Comparison of ENCODE assay signal across 8 cellular contexts in the genomic region with DNA sequence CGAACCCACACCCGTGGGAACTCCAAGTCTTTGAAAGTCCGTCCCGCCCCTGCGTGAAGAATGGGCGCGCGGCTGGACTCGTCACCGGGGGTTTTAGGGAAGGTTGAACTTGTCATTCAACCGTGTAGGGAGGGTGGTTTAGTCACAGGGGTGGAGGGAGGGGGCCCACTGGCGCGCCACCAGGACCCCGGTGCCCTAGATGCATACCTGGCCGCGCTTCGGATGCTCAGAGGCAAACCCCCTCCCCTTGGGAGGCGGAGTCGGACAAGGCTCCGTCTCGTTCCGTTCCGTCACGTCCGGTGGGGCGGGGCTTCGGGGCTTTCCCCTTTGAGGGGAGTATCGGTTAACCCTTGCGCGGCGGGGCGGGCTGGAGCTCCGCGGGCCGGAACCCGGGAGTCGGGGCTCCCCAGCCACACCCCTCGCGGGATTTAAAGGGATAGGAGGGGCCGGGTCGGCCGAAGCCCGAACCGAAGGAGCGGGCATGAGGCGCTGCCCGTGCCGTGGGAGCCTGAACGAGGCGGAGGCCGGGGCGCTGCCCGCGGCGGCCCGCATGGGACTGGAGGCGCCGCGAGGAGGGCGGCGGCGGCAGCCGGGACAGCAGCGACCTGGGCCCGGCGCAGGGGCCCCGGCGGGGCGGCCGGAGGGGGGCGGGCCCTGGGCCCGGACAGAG. TPM values are rescaled to one million over a fixed set of nuclear protein-coding genes. Genes with fewer than 3 reads are reported as not detected.
A peak's percentile ranks its signal among the peaks of the same experiment; 100 is the strongest.
DNase-seq lines count a peak whose midpoint lies in the region; ATAC-seq and TF ChIP-seq lines count a peak whose summit lies in the region.

A gene (minus strand): TSS at position 232 of the 670 bp plus-strand sequence. CDS start 2,254 bp downstream, outside the sequence.
A gene (plus strand): TSS at position 458 of the 670 bp plus-strand sequence. CDS start 24 bp downstream, at position 482.

- ATAC-seq in GM19455 (IDR thresholded peaks at IDR 0.05; ENCODE audit: unreplicated experiment) = peak; percentile 62

- peak; percentile 98 to 100 (median 99) for DNase-seq in CD4-positive, alpha-beta memory T cell
- DNase-seq in HK-2 (ENCODE audit: unreplicated experiment) (peak; percentile 99), NCI-H82 treated with DMSO at 0.1 percent for 48 hours (lab: John Stamatoyannopoulos, UW; ENCODE audit: unreplicated experiment) (peak; percentile 84), lower leg skin (ENCODE audit: low spot score in 2 of 2) (peak; percentile 99 to 100)
- DNase-seq in activated CD4-positive, alpha-beta memory T cell treated with anti-CD3 and anti-CD28 coated beads, Interleukin-2, amount 10 ng/mL, durations not matched to agents 7 days and 5 days = peak; percentile 100
- peak; percentile 100 for DNase-seq in stimulated activated CD4-positive, alpha-beta T cell treated with anti-CD3 and anti-CD28 coated beads, Interleukin-4, amount 100 ng/mL, for 4 hours

- peaks cover 40 to 83% (median 58%) of the 10 kb centered on the region in 4 donors for H3K4me1 Mint-ChIP-seq in CD4-positive, alpha-beta memory T cell
- H3K4me1 Mint-ChIP-seq in activated CD4-positive, alpha-beta memory T cell treated with anti-CD3 and anti-CD28 coated beads, Interleukin-2, amount 10 ng/mL, durations not matched to agents 7 days and 5 days = peaks cover 70% of the 10 kb centered on the region

- peaks cover 0 to 3% (median 0%) of the 10 kb centered on the region in 8 donors for H3K9me3 Mint-ChIP-seq in CD4-positive, alpha-beta memory T cell
- H3K9me3 Mint-ChIP-seq in activated CD4-positive, alpha-beta memory T cell treated with anti-CD3 and anti-CD28 coated beads, Interleukin-2, amount 10 ng/mL, durations not matched to agents 7 days and 5 days = no peaks in the 10 kb centered on the region

- H3K9me3 ChIP-seq in CD4-positive, alpha-beta memory T cell (ENCODE audit: control insufficient read depth in 1 of 2, low read length in 2 of 2) = no peaks in the 10 kb centered on the region
- no peaks in the 10 kb centered on the region for H3K9me3 ChIP-seq in duodenal mucosa (ENCODE audit: control insufficient read depth in 1 of 2, low read length in 2 of 2)

- peak within 1 kb of the TSS; percentile 98 to 99 for H3K9ac ChIP-seq in duodenal mucosa (ENCODE audit: low read depth in 1 of 2, low read length in 2 of 2)

- H3K27me3 ChIP-seq in CD4-positive, alpha-beta memory T cell (ENCODE audit: insufficient read depth, low read length) = no peaks in the 10 kb centered on the region
- H3K27me3 ChIP-seq in duodenal mucosa (ENCODE audit: control insufficient read depth in 1 of 2, insufficient read depth in 2 of 2, low read length in 2 of 2) = no peaks in the 10 kb centered on the region

- no peaks in the 10 kb centered on the region for H3K27me3 Mint-ChIP-seq in CD4-positive, alpha-beta memory T cell
- H3K27me3 Mint-ChIP-seq in activated CD4-positive, alpha-beta memory T cell treated with anti-CD3 and anti-CD28 coated beads, Interleukin-2, amount 10 ng/mL, durations not matched to agents 7 days and 5 days = no peaks in the 10 kb centered on the region

- peak within 1 kb of the TSS; percentile 87 to 97 (median 92) for H3K4me3 Mint-ChIP-seq in CD4-positive, alpha-beta memory T cell
- peak within 1 kb of the TSS; percentile 90 for H3K4me3 Mint-ChIP-seq in activated CD4-positive, alpha-beta memory T cell treated with anti-CD3 and anti-CD28 coated beads, Interleukin-2, amount 10 ng/mL, durations not matched to agents 7 days and 5 days

- TF ChIP-seq CTCF in lower leg skin (IDR thresholded peaks at IDR 0.05) = no peak

- H3K27ac Mint-ChIP-seq in CD4-positive, alpha-beta memory T cell = peak within 1 kb of the TSS; percentile 96 to 99 (median 98)
- H3K27ac Mint-ChIP-seq in activated CD4-positive, alpha-beta memory T cell treated with anti-CD3 and anti-CD28 coated beads, Interleukin-2, amount 10 ng/mL, durations not matched to agents 7 days and 5 days = peak within 1 kb of the TSS; percentile 87

- H3K27ac ChIP-seq in CD4-positive, alpha-beta memory T cell (ENCODE audit: low read depth, low read length) = peak within 1 kb of the TSS; percentile 98
- peak within 1 kb of the TSS; percentile 97 for H3K27ac ChIP-seq in duodenal mucosa (ENCODE audit: low read depth, low read length)

- peaks cover 70% of the 10 kb centered on the region for H3K4me1 ChIP-seq in CD4-positive, alpha-beta memory T cell (ENCODE audit: insufficient read depth, low read length)
- H3K4me1 ChIP-seq in duodenal mucosa (ENCODE audit: control insufficient read depth in 1 of 2, insufficient read depth in 2 of 2, low read length in 2 of 2) = peaks cover 35 to 46% of the 10 kb centered on the region in 2 donors

- POLR2A ChIA-PET in CD4-positive, alpha-beta memory T cell (lab: Charles Lee; ENCODE audit: partially characterized antibody) = interaction anchor here (0.6 to 2.4 kb wide), 22 partner anchors 10 to 647 kb away, joined by 3 to 35 read pairs (median 4); a partner anchor contains a TSS
- POLR2A ChIA-PET in activated CD4-positive, alpha-beta memory T cell treated with anti-CD3 and anti-CD28 coated beads, Interleukin-2, amount 10 ng/mL, durations not matched to agents 7 days and 5 days (lab: Charles Lee) = interaction anchor here (0.5 to 2.5 kb wide), 8 partner anchors 19 to 90 kb away, joined by 3 to 27 read pairs (median 8); a partner anchor contains a TSS

- H3K36me3 ChIP-seq in CD4-positive, alpha-beta memory T cell (ENCODE audit: insufficient read depth, low read length) = no peaks in the 10 kb centered on the region
- H3K36me3 ChIP-seq in duodenal mucosa (ENCODE audit: control insufficient read depth in 1 of 2, insufficient read depth in 2 of 2, low read length in 2 of 2) = peaks cover 0 to 5% of the 10 kb centered on the region in 2 donors

- intact Hi-C loops in CD4-positive, alpha-beta memory T cell (cut with micrococcal nuclease) = loop anchor here (1.0 to 5.0 kb wide), 3 partner anchors 53 to 104 kb away; no protein-coding TSS in a partner anchor
- intact Hi-C loops in lower leg skin (cut with DNase I; ENCODE audit: low total_unique reads) = no loop called here

- peak in 1 of 2 donors; percentile 17 for TF ChIP-seq POLR2A in lower leg skin (IDR thresholded peaks at IDR 0.05)

- CTCF ChIA-PET in CD4-positive, alpha-beta memory T cell (lab: Charles Lee; ENCODE audit: partially characterized antibody) = interaction anchor here (0.8 to 2.2 kb wide), 5 partner anchors 13 to 103 kb away, joined by 4 to 10 read pairs (median 7); a partner anchor contains a TSS
- CTCF ChIA-PET in activated CD4-positive, alpha-beta memory T cell treated with anti-CD3 and anti-CD28 coated beads, Interleukin-2, amount 10 ng/mL, durations not matched to agents 7 days and 5 days (lab: Charles Lee) = interaction anchor here (0.6 to 1.8 kb wide), 5 partner anchors 36 to 664 kb away, joined by 3 to 8 read pairs (median 3); a partner anchor contains a TSS

- WGBS in lower leg skin, 2 donors = 0 to 1% methylated on average over 49 to 53 of the region's 72 CpGs

- H3K36me3 Mint-ChIP-seq in CD4-positive, alpha-beta memory T cell = peaks cover 13 to 38% of the 10 kb centered on the region in 2 donors
- peaks cover 15% of the 10 kb centered on the region for H3K36me3 Mint-ChIP-seq in activated CD4-positive, alpha-beta memory T cell treated with anti-CD3 and anti-CD28 coated beads, Interleukin-2, amount 10 ng/mL, durations not matched to agents 7 days and 5 days (ENCODE audit: low read depth)

- H3K4me3 ChIP-seq in CD4-positive, alpha-beta memory T cell (ENCODE audit: low read length in 2 of 2) = peak within 1 kb of the TSS; percentile 78 to 83
- peak within 1 kb of the TSS; percentile 89 to 90 for H3K4me3 ChIP-seq in duodenal mucosa (ENCODE audit: low read depth in 1 of 2, low read length in 2 of 2)
- peak within 1 kb of the TSS; percentile 79 for H3K4me3 ChIP-seq in lower leg skin (ENCODE audit: low read depth, poor library complexity, severe bottlenecking)

RNA-seq across cellular contexts. Expression of the first gene that starts in this region (rescaled TPM):
- 10 to 100 TPM; 48.0 to 54.7 TPM for total RNA-seq in CD4-positive, alpha-beta memory T cell
- polyA plus RNA-seq in CD4-positive, alpha-beta memory T cell = 10 to 100 TPM; 20.2 to 20.4 TPM
- 10 to 100 TPM; 32.5 to 37.7 TPM for total RNA-seq in activated CD4-positive, alpha-beta memory T cell treated with anti-CD3 and anti-CD28 coated beads, Interleukin-2, amount 10 ng/mL, durations not matched to agents 7 days and 5 days
- total RNA-seq in lower leg skin = 10 to 100 TPM; 40.2 to 58.7 (median 44.1) TPM

RNA-seq across cellular contexts. Expression of the second gene that starts in this region (rescaled TPM):
- total RNA-seq in CD4-positive, alpha-beta memory T cell = 10 to 100 TPM in 1 of 2 experiments, 1 to 10 TPM in 1; 8.1 to 10.2 TPM
- polyA plus RNA-seq in CD4-positive, alpha-beta memory T cell = 1 to 10 TPM; 1.9 to 7.2 TPM
- total RNA-seq in activated CD4-positive, alpha-beta memory T cell treated with anti-CD3 and anti-CD28 coated beads, Interleukin-2, amount 10 ng/mL, durations not matched to agents 7 days and 5 days = 1 to 10 TPM; 6.6 to 6.8 TPM
- 100 to 1,000 TPM in 1 of 4 donors, 10 to 100 TPM in 3; 83.1 to 104 (median 93.6) TPM for total RNA-seq in lower leg skin

Comparison
In these comparisons a context has a peak if more than half of its experiments do, and no peak if none do; other contexts are left out.
1. Peak in every context shown above with its lines: DNase-seq, ATAC-seq, H3K4me3 ChIP-seq and H3K27ac ChIP-seq.
2. RNA of the second gene that starts in this region (total RNA-seq): 83.1 to 104 TPM in lower leg skin; 8.1 to 10.2 TPM in CD4-positive, alpha-beta memory T cell and 6.6 to 6.8 TPM in activated CD4-positive, alpha-beta memory T cell treated with anti-CD3 and anti-CD28 coated beads, Interleukin-2, amount 10 ng/mL, durations not matched to agents 7 days and 5 days; every median in the first group is over 4 times any median in the second.